In genomic region chr1:17452686-17453085, GRCh38 we compare ENCODE assay signal across 25 cellular contexts.
"Had no signal": no experiment of that assay in that cellular context is flagged by ENCODE, and none has a peak within 500 bp of the region (broad histone marks: within the 10 kb centered on the region; RNA-seq: fewer than 3 reads in every experiment).

No MANE protein-coding gene starts in this region.

- H3K27ac ChIP-seq: adrenal gland, ascending aorta, coronary artery, dorsolateral prefrontal cortex had no signal

- H3K9me3 ChIP-seq: adrenal gland, ascending aorta had no signal

- H3K27me3 ChIP-seq: adrenal gland, ascending aorta, dorsolateral prefrontal cortex had no signal

- ATAC-seq: activated CD4-positive, alpha-beta T cell treated with anti-CD3 and anti-CD28 coated beads for 36 hours; activated CD8-positive, alpha-beta memory T cell treated with anti-CD3 and anti-CD28 coated beads, Interleukin-2, amount 10 ng/mL, durations not matched to agents 7 days and 5 days; activated CD8-positive, alpha-beta T cell treated with anti-CD3 and anti-CD28 coated beads, Interleukin-2, amount 10 ng/mL, durations not matched to agents 7 days and 5 days; activated naive CD8-positive, alpha-beta T cell treated with anti-CD3 and anti-CD28 coated beads, Interleukin-2, amount 50 U/mL, for 24 hours; esophagus mucosa had no signal

- H3K4me3 ChIP-seq: adrenal gland, ascending aorta, coronary artery, dorsolateral prefrontal cortex had no signal

- FAIRE-seq: bronchial epithelial cell, frontal cortex had no signal

- H3K4me1 ChIP-seq: adrenal gland, ascending aorta had no signal

- DNase-seq: activated CD4-positive, alpha-beta memory T cell treated with anti-CD3 and anti-CD28 coated beads for 36 hours; activated CD4-positive, alpha-beta T cell treated with anti-CD3 and anti-CD28 coated beads for 36 hours; activated CD4-positive, alpha-beta T cell treated with anti-CD3 and anti-CD28 coated beads, Interleukin-2, amount 10 ng/mL, durations not matched to agents 24 days and 14 days; activated CD4-positive, CD25-positive, alpha-beta regulatory T cell; activated CD4-positive, CD25-positive, alpha-beta regulatory T cell treated with anti-CD3 and anti-CD28 coated beads, Interleukin-2, amount 50 U/mL, for 72 hours; activated CD8-positive, alpha-beta memory T cell treated with anti-CD3 and anti-CD28 coated beads, Interleukin-2, amount 10 ng/mL, durations not matched to agents 7 days and 5 days; activated CD8-positive, alpha-beta memory T cell treated with anti-CD3 and anti-CD28 coated beads, Interleukin-2, amount 50 U/mL, for 4 hours; activated CD8-positive, alpha-beta T cell treated with anti-CD3 and anti-CD28 coated beads, Interleukin-2, amount 10 ng/mL, durations not matched to agents 7 days and 5 days; activated effector memory CD4-positive, alpha-beta T cell treated with anti-CD3 and anti-CD28 coated beads, Interleukin-2, amount 50 U/mL, for 16 hours; activated naive CD4-positive, alpha-beta T cell treated with anti-CD3 and anti-CD28 coated beads for 36 hours; activated naive CD8-positive, alpha-beta T cell treated with anti-CD3 and anti-CD28 coated beads for 36 hours; activated naive CD8-positive, alpha-beta T cell treated with anti-CD3 and anti-CD28 coated beads, Interleukin-2, amount 50 U/mL, for 24 hours; activated T-cell treated with anti-CD3 and anti-CD28 coated beads, Interleukin-2, amount 50 U/mL, for 1 hour; activated T-cell treated with anti-CD3 and anti-CD28 coated beads, Interleukin-2, amount 50 U/mL, for 48 hours; adrenal gland; dorsolateral prefrontal cortex; effector memory CD4-positive, alpha-beta T cell; foreskin fibroblast; head of caudate nucleus; hippocampal formation had no signal

- H3K36me3 ChIP-seq: adrenal gland, ascending aorta had no signal
